Comparison of ENCODE assay signal across 1 cellular context in genomic region chr2:105329561-105330495, GRCh38.
TF ChIP-seq lines count a peak whose summit lies in the region.

A gene with protein sequence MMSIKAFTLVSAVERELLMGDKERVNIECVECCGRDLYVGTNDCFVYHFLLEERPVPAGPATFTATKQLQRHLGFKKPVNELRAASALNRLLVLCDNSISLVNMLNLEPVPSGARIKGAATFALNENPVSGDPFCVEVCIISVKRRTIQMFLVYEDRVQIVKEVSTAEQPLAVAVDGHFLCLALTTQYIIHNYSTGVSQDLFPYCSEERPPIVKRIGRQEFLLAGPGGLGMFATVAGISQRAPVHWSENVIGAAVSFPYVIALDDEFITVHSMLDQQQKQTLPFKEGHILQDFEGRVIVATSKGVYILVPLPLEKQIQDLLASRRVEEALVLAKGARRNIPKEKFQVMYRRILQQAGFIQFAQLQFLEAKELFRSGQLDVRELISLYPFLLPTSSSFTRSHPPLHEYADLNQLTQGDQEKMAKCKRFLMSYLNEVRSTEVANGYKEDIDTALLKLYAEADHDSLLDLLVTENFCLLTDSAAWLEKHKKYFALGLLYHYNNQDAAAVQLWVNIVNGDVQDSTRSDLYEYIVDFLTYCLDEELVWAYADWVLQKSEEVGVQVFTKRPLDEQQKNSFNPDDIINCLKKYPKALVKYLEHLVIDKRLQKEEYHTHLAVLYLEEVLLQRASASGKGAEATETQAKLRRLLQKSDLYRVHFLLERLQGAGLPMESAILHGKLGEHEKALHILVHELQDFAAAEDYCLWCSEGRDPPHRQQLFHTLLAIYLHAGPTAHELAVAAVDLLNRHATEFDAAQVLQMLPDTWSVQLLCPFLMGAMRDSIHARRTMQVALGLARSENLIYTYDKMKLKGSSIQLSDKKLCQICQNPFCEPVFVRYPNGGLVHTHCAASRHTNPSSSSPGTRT (minus strand): TSS chr2:105329735. CDS start chr2:105308301, 21,434 bp downstream.

TF ChIP-seq in H1, 55 proteins besides CTCF, POLR2A, EP300 and RAD21 (continued from another document):
- TF ChIP-seq SIN3A (conservative IDR thresholded peaks at IDR 0.05 in 1 of 2, IDR thresholded peaks at IDR 0.05 in 1 of 2; ENCODE audit: low read depth in 1 of 2, low read length in 2 of 2) = 0 out of 4 replicates have a peak, but pooled peaks of 1 of the 2 experiments have one; percentile 8
- peak; percentile 79 for TF ChIP-seq PHF8 (conservative IDR thresholded peaks at IDR 0.05; ENCODE audit: low read depth, low read length)
- TF ChIP-seq ASH2L (IDR thresholded peaks at IDR 0.05; ENCODE audit: low read length) = peak; percentile 18
- peak; percentile 54; the same call in 1 of the 2 replicates for TF ChIP-seq USF2 (IDR thresholded peaks at IDR 0.05; ENCODE audit: low read length)
- TF ChIP-seq, protein P1, sequence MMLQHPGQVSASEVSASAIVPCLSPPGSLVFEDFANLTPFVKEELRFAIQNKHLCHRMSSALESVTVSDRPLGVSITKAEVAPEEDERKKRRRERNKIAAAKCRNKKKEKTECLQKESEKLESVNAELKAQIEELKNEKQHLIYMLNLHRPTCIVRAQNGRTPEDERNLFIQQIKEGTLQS (IDR thresholded peaks at IDR 0.05; ENCODE audit: insufficient read depth, low read depth, low read length) = no peak
- TF ChIP-seq CTBP2 (IDR thresholded peaks at IDR 0.05; ENCODE audit: borderline replicate concordance, insufficient read depth, insufficient read length, low read length) = no peak
- peak; percentile 81; the same call in 1 of the 2 replicates for TF ChIP-seq EGR1 (IDR thresholded peaks at IDR 0.05; ENCODE audit: borderline replicate concordance, low read depth, low read length)
- TF ChIP-seq KDM4A (IDR thresholded peaks at IDR 0.05; ENCODE audit: low read depth, low read length, severe bottlenecking) = peak; percentile 72
- peak; percentile 56 for TF ChIP-seq TAF1 (IDR thresholded peaks at IDR 0.05; ENCODE audit: low read depth, low read length)
- no peak for TF ChIP-seq JUND (IDR thresholded peaks at IDR 0.05; ENCODE audit: low read length)
- no peak for TF ChIP-seq KDM1A (IDR thresholded peaks at IDR 0.05; ENCODE audit: borderline replicate concordance, low read length)
- peak; percentile 46 for TF ChIP-seq TAF7 (optimal IDR thresholded peaks at IDR 0.05; ENCODE audit: borderline replicate concordance, low read depth, low read length)
- peak; percentile 21; the same call in 1 of the 2 replicates for TF ChIP-seq TBP (IDR thresholded peaks at IDR 0.05; ENCODE audit: low read depth, low read length)
- no peak for TF ChIP-seq RNF2 (IDR thresholded peaks at IDR 0.05; ENCODE audit: borderline replicate concordance, low read depth, low read length, missing control alignments, poor library complexity, severe bottlenecking)
